ENCODE assay signal across 15 cellular contexts in the genomic region with DNA sequence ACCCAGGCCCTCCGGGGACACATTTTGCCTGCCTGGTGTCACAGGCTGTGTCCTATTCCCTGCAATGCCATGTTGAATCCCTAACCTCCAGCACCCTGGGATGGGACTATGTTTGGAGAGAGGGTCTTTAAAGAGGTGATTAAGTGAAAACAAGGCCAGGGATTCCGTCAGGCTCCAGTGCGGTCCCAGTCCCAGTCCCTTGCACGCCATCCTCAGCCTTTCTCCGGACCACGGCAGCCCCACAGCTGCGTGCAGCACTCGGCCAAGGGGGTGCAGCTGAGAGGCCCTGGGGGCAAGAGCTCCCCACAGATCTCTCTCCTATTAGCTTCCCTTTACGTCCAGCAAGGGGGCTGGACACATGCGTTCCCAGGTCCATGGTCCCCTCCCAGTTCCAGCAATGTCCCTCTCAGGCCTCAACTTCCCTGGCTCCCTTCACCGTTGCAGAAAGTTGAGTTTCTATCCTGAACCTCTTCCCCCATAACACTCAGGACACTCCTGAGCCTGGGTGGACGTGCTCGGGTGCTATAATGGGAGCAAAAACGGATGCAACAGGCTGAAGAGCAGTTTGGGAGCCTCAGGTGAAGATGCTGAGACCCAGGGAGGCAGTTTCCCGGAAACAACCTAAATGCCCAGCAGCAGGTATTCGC.
DNase-seq lines count a peak whose midpoint lies in the region; ATAC-seq and TF ChIP-seq lines count a peak whose summit lies in the region.
"Had no signal": no experiment of that assay in that cellular context is flagged by ENCODE, and none has a peak within 500 bp of the region (broad histone marks: within the 10 kb centered on the region; RNA-seq: fewer than 3 reads in every experiment).

No MANE protein-coding gene starts in this region.

- peaks cover 9% of the 10 kb centered on the region for H3K27me3 Mint-ChIP-seq in H9 (ENCODE audit: low read depth)
- H3K27me3 Mint-ChIP-seq: CD4-positive, alpha-beta T cell had no signal

- H3K79me2 ChIP-seq in H9 (ENCODE audit: insufficient read depth, low read length): no peaks in the 10 kb centered on the region

- H3K4me3 ChIP-seq in esophagus muscularis mucosa (no peak overlapping the region), neuronal stem cell (ENCODE audit: low read length in 2 of 2) (no peak overlapping the region)
- H3K4me3 ChIP-seq: GM23338 had no signal

- intact Hi-C loops in esophagus muscularis mucosa (cut with DNase I): no loop called here

- H3K79me1 ChIP-seq in neuronal stem cell (ENCODE audit: low read depth, low read length) (no peaks in the 10 kb centered on the region), H9 (ENCODE audit: insufficient read depth, low read depth, low read length, poor library complexity, severe bottlenecking) (no peaks in the 10 kb centered on the region)

- H3K4me2 ChIP-seq in neuronal stem cell (ENCODE audit: insufficient read depth, low read length, poor library complexity, severe bottlenecking) (no peak overlapping the region), H9 (ENCODE audit: insufficient read depth, insufficient read length, low read length) (no peak overlapping the region)
- H3K4me2 ChIP-seq: GM23338 had no signal

- H3K36me3 ChIP-seq in esophagus muscularis mucosa: no peaks in the 10 kb centered on the region
- no peaks in the 10 kb centered on the region for H3K36me3 ChIP-seq in neuronal stem cell (replicated peaks in 1 of 2; ENCODE audit: control insufficient read depth in 2 of 2, insufficient read depth in 2 of 2, low read length in 2 of 2)

- H3K23ac ChIP-seq in neuronal stem cell (ENCODE audit: low read depth, low read length, poor library complexity) (peak overlapping the region; percentile 14), H9 (ENCODE audit: insufficient read length, low read depth, low read length) (no peak overlapping the region)

- peaks cover 0 to 7% (median 2%) of the 10 kb centered on the region in 4 donors for H3K9me3 ChIP-seq in esophagus muscularis mucosa
- H3K9me3 ChIP-seq in neuronal stem cell (replicated peaks in 1 of 2; ENCODE audit: control insufficient read depth in 2 of 2, insufficient read depth in 1 of 2, low read depth in 1 of 2, low read length in 2 of 2): no peaks in the 10 kb centered on the region
- H3K9me3 ChIP-seq in H9 (ENCODE audit: control insufficient read depth, low read depth, low read length): no peaks in the 10 kb centered on the region
- H3K9me3 ChIP-seq: Caco-2 had no signal

- no peaks in the 10 kb centered on the region for H3K23me2 ChIP-seq in H9 (ENCODE audit: insufficient read length, low read depth, low read length, poor library complexity, severe bottlenecking)

- H3K27ac Mint-ChIP-seq in H9: no peak overlapping the region
- H3K27ac Mint-ChIP-seq: CD4-positive, alpha-beta T cell; GM23338 had no signal

- H3K4me1 ChIP-seq in esophagus muscularis mucosa: no peaks in the 10 kb centered on the region
- H3K4me1 ChIP-seq in neuronal stem cell (ENCODE audit: control insufficient read depth in 2 of 2, insufficient read depth in 1 of 2, low read depth in 1 of 2, low read length in 2 of 2): no peaks in the 10 kb centered on the region
- no peaks in the 10 kb centered on the region for H3K4me1 ChIP-seq in H9 (ENCODE audit: insufficient read depth, low read length)
- H3K4me1 ChIP-seq: Caco-2 had no signal

- TF ChIP-seq CTCF in esophagus muscularis mucosa (IDR thresholded peaks at IDR 0.05) (no peak), H9 (conservative IDR thresholded peaks at IDR 0.05) (no peak)

- H3K18ac ChIP-seq in neuronal stem cell (ENCODE audit: low read length) (peak overlapping the region; percentile 7), H9 (ENCODE audit: insufficient read length, low read depth, low read length) (no peak overlapping the region)

- peaks cover 0 to 33% (median 0%) of the 10 kb centered on the region in 4 donors for H3K27me3 ChIP-seq in esophagus muscularis mucosa
- no peaks in the 10 kb centered on the region for H3K27me3 ChIP-seq in neuronal stem cell (ENCODE audit: control insufficient read depth in 3 of 3, insufficient read depth in 3 of 3, low read depth in 1 of 3, low read length in 3 of 3)
- no peaks in the 10 kb centered on the region for H3K27me3 ChIP-seq in H9 (ENCODE audit: insufficient read depth, low read length)

- H3K9ac ChIP-seq in neuronal stem cell (ENCODE audit: low read depth, low read length, poor library complexity) (no peak overlapping the region), H9 (ENCODE audit: extremely low read depth, insufficient read length, low read length) (no peak overlapping the region)

- H2BK5ac ChIP-seq in neuronal stem cell (ENCODE audit: low read length): no peak overlapping the region
- no peak overlapping the region for H2BK5ac ChIP-seq in H9 (ENCODE audit: insufficient read length, low read length)

- H2AK5ac ChIP-seq in neuronal stem cell (ENCODE audit: low read depth, low read length) (no peak overlapping the region), H9 (ENCODE audit: insufficient read length, low read length) (no peak overlapping the region)

- no peak overlapping the region for H3K4me3 Mint-ChIP-seq in H9
- H3K4me3 Mint-ChIP-seq: CD4-positive, alpha-beta T cell; GM23338 had no signal

- no peak overlapping the region for H3K56ac ChIP-seq in H9 (ENCODE audit: insufficient read length, low read depth, low read length)

- H3K4ac ChIP-seq in neuronal stem cell (ENCODE audit: low read length): no peak overlapping the region
- no peak overlapping the region for H3K4ac ChIP-seq in H9 (ENCODE audit: low read depth, low read length)

- H3T11ph ChIP-seq in H9 (ENCODE audit: low read length): no peak overlapping the region

- TF ChIP-seq EP300 in esophagus muscularis mucosa (IDR thresholded peaks at IDR 0.05): no peak

- no peak for TF ChIP-seq POLR2A in esophagus muscularis mucosa (IDR thresholded peaks at IDR 0.05; ENCODE audit: low read depth)

- H4K5ac ChIP-seq in H9 (ENCODE audit: insufficient read length, low read depth, low read length): no peak overlapping the region

- H4K91ac ChIP-seq in neuronal stem cell (ENCODE audit: low read depth, low read length, poor library complexity): no peak overlapping the region
- H4K91ac ChIP-seq in H9 (ENCODE audit: insufficient read length, low read depth, low read length): no peak overlapping the region

- no peak overlapping the region for H3K27ac ChIP-seq in esophagus muscularis mucosa (replicated peaks in 1 of 4)
- H3K27ac ChIP-seq in neuronal stem cell (replicated peaks; ENCODE audit: low read length): no peak overlapping the region
- no peak overlapping the region for H3K27ac ChIP-seq in H9 (ENCODE audit: insufficient read length, low read depth, low read length)
- H3K27ac ChIP-seq: C4-2B had no signal

- no peaks in the 10 kb centered on the region; a peak in 1 of 5 replicates for H3K9me3 Mint-ChIP-seq in H9
- H3K9me3 Mint-ChIP-seq: GM23338 had no signal

- WGBS in esophagus muscularis mucosa: 78% methylated on average over 14 of the region's 16 CpGs
- whole genome bisulfite sequencing in neuronal stem cell (ENCODE audit: extremely low coverage in 2 of 2, insufficient read length in 2 of 2, insufficient replicate concordance in 1 of 2), 2 donors: no CpG with 5 or more reads among the region's 16 CpGs
- no CpG with 5 or more reads among the region's 16 CpGs for WGBS in H9 (ENCODE audit: extremely low coverage, insufficient read length, low lambda C conversion rate)

- H4K20me1 ChIP-seq in H9 (ENCODE audit: control insufficient read depth, insufficient read depth, insufficient read length): no peaks in the 10 kb centered on the region

- H2AFZ ChIP-seq in neuronal stem cell (ENCODE audit: low read length) (no peak overlapping the region), H9 (ENCODE audit: low read length) (no peak overlapping the region)
- H2AFZ ChIP-seq: GM23338 had no signal

- H2BK12ac ChIP-seq in neuronal stem cell (ENCODE audit: low read length) (no peak overlapping the region), H9 (ENCODE audit: insufficient read length, low read depth, low read length) (no peak overlapping the region)

- H4K8ac ChIP-seq in neuronal stem cell (ENCODE audit: low read depth, low read length): no peak overlapping the region
- H4K8ac ChIP-seq in H9 (replicated peaks; ENCODE audit: insufficient read length, low read depth, low read length): no peak overlapping the region

- H2BK120ac ChIP-seq in neuronal stem cell (ENCODE audit: low read depth, low read length) (no peak overlapping the region), H9 (ENCODE audit: low read depth, low read length, poor library complexity, severe bottlenecking) (no peak overlapping the region)

- peak; percentile 6 for DNase-seq in AG20443 (ENCODE audit: low spot score)
- DNase-seq in esophagus muscularis mucosa (ENCODE audit: extremely low spot score): peak; percentile 84
- no peak for DNase-seq in neuronal stem cell (ENCODE audit: low spot score)
- peak; percentile 31 for DNase-seq in ureter (ENCODE audit: low spot score)
- DNase-seq in activated naive CD4-positive, alpha-beta T cell treated with Interleukin-2 at 50 U/mL for 16 hours: no peak
- no peak for DNase-seq in H9
- DNase-seq: ACHN; AML-193; Caco-2; CD4-positive, alpha-beta T cell; H7 had no signal

- H2BK20ac ChIP-seq in H9 (ENCODE audit: low read depth, low read length, poor library complexity, severe bottlenecking): no peak overlapping the region

- H2BK15ac ChIP-seq in neuronal stem cell (ENCODE audit: low read length) (no peak overlapping the region), H9 (ENCODE audit: low read depth, low read length) (no peak overlapping the region)

- ATAC-seq in GM18867 (IDR thresholded peaks at IDR 0.05; ENCODE audit: unreplicated experiment): no peak
- ATAC-seq: HepG2 had no signal

- no peaks in the 10 kb centered on the region for H3K36me3 Mint-ChIP-seq in H9 (ENCODE audit: insufficient read depth in 1 of 3, low read depth in 3 of 3)

- no peak overlapping the region for H3K14ac ChIP-seq in neuronal stem cell (ENCODE audit: low read length)
- H3K14ac ChIP-seq in H9 (ENCODE audit: insufficient read depth, low read length): no peak overlapping the region

- H3K4me1 Mint-ChIP-seq in H9: peaks cover 3 to 7% of the 10 kb centered on the region in 2 experiments

Comparison
In these comparisons a context has a peak if more than half of its experiments do, and no peak if none do; other contexts are left out.
1. DNase-seq: peak in AG20443 (single experiment), esophagus muscularis mucosa (single experiment) and ureter (single experiment); none in neuronal stem cell (single experiment), activated naive CD4-positive, alpha-beta T cell treated with Interleukin-2 at 50 U/mL for 16 hours (single experiment) and H9 (single experiment).